Comparison of ENCODE assay signal across 31 cellular contexts in the genomic region with DNA sequence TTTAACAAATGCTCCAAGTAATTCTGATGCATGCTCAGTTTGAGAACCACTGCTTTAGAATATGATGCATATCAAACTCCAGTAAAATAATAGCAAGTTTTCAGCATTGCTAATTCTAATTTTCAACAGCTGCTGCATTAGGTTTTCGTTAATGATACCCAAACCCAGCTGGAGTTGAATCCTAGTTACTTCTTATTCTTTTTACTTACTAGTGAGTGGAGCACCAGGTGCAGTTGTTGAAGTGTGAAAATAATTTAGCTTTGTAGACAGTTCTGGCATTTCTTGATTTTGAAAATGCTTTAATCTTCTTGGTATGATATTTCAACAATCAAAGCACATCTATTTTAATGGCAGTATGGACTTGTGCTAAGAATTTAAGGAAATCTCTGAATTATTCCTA.
"Had no signal": no experiment of that assay in that cellular context is flagged by ENCODE, and none has a peak within 500 bp of the region (broad histone marks: within the 10 kb centered on the region; RNA-seq: fewer than 3 reads in every experiment).

No MANE protein-coding gene starts in this region.

- H3K4me3 ChIP-seq: ascending aorta, cardiac muscle cell, colonic mucosa, MG63, SJCRH30, SK-N-MC had no signal

- H3K4me3 Mint-ChIP-seq: activated CD4-positive, alpha-beta T cell treated with anti-CD3 and anti-CD28 coated beads for 36 hours; activated CD4-positive, alpha-beta T cell treated with anti-CD3 and anti-CD28 coated beads, Interleukin-2, amount 10 ng/mL, durations not matched to agents 7 days and 5 days; activated CD8-positive, alpha-beta T cell treated with anti-CD3 and anti-CD28 coated beads, Interleukin-2, amount 10 ng/mL, durations not matched to agents 7 days and 5 days; activated naive CD4-positive, alpha-beta T cell treated with anti-CD3 and anti-CD28 coated beads, Interleukin-2, amount 50 U/mL, for 24 hours; activated naive CD8-positive, alpha-beta T cell treated with anti-CD3 and anti-CD28 coated beads, Interleukin-2, amount 10 ng/mL, durations not matched to agents 7 days and 5 days; activated T-cell treated with anti-CD3 and anti-CD28 coated beads, Interleukin-2, amount 50 U/mL, for 24 hours; central memory CD8-positive, alpha-beta T cell; T-helper 1 cell treated with Interleukin-12 subunit alpha and Interleukin-12 subunit beta and Interleukin-4 antibody, amounts not matched to agents 30 μg/mL and 1 μg/mL, for 36 hours; T-helper 2 cell treated with Interferon-gamma antibody and Interleukin-4, amounts not matched to agents 5 μg/mL and 100 μg/mL, for 36 hours; WTC11 had no signal

- H3K27ac ChIP-seq: ascending aorta, cardiac muscle cell, colonic mucosa, SJCRH30, SK-N-MC had no signal

- H3K9me3 ChIP-seq: colonic mucosa, MG63 had no signal

- H3K36me3 ChIP-seq: ascending aorta, cardiac muscle cell, colonic mucosa, MG63, SJCRH30 had no signal

- H3K27ac Mint-ChIP-seq: activated CD4-positive, alpha-beta T cell treated with anti-CD3 and anti-CD28 coated beads for 36 hours; activated CD4-positive, alpha-beta T cell treated with anti-CD3 and anti-CD28 coated beads, Interleukin-2, amount 10 ng/mL, durations not matched to agents 7 days and 5 days; activated CD8-positive, alpha-beta T cell treated with anti-CD3 and anti-CD28 coated beads, Interleukin-2, amount 10 ng/mL, durations not matched to agents 7 days and 5 days; activated naive CD4-positive, alpha-beta T cell treated with anti-CD3 and anti-CD28 coated beads, Interleukin-2, amount 50 U/mL, for 24 hours; activated naive CD8-positive, alpha-beta T cell treated with anti-CD3 and anti-CD28 coated beads, Interleukin-2, amount 10 ng/mL, durations not matched to agents 7 days and 5 days; activated T-cell treated with anti-CD3 and anti-CD28 coated beads, Interleukin-2, amount 50 U/mL, for 24 hours; activated T-helper 2 cell treated with anti-CD3 and anti-CD28 coated beads, Interferon-gamma antibody, Interleukin-2, Interleukin-4, amounts not matched to agents 10 μg/mL and 5 μg/mL and 100 μg/mL, durations not matched to agents 14 hours and 24 hours and 36 hours; T-helper 1 cell treated with Interleukin-12 subunit alpha and Interleukin-12 subunit beta and Interleukin-4 antibody, amounts not matched to agents 30 μg/mL and 1 μg/mL, for 36 hours; T-helper 2 cell treated with Interferon-gamma antibody and Interleukin-4, amounts not matched to agents 5 μg/mL and 100 μg/mL, for 36 hours; WTC11 had no signal

- H3K27me3 Mint-ChIP-seq: activated CD4-positive, alpha-beta T cell treated with anti-CD3 and anti-CD28 coated beads for 36 hours; activated CD4-positive, alpha-beta T cell treated with anti-CD3 and anti-CD28 coated beads, Interleukin-2, amount 10 ng/mL, durations not matched to agents 7 days and 5 days; activated naive CD4-positive, alpha-beta T cell treated with anti-CD3 and anti-CD28 coated beads, Interleukin-2, amount 50 U/mL, for 24 hours; activated naive CD8-positive, alpha-beta T cell treated with anti-CD3 and anti-CD28 coated beads, Interleukin-2, amount 10 ng/mL, durations not matched to agents 7 days and 5 days; activated T-cell treated with anti-CD3 and anti-CD28 coated beads, Interleukin-2, amount 50 U/mL, for 24 hours; central memory CD8-positive, alpha-beta T cell had no signal

- DNase-seq: activated CD4-positive, alpha-beta T cell treated with anti-CD3 and anti-CD28 coated beads for 36 hours; activated CD4-positive, alpha-beta T cell treated with anti-CD3 and anti-CD28 coated beads, Interleukin-2, amount 10 ng/mL, durations not matched to agents 7 days and 5 days; activated CD4-positive, alpha-beta T cell treated with anti-CD3 and anti-CD28 coated beads, Interleukin-2, amount 50 U/mL, for 48 hours; activated CD8-positive, alpha-beta T cell treated with anti-CD3 and anti-CD28 coated beads, Interleukin-2, amount 10 ng/mL, durations not matched to agents 7 days and 5 days; activated gamma-delta T cell; activated naive CD4-positive, alpha-beta T cell treated with Interleukin-2 at 50 U/mL for 16 hours; activated naive CD8-positive, alpha-beta T cell treated with anti-CD3 and anti-CD28 coated beads, Interleukin-2, amount 10 ng/mL, durations not matched to agents 7 days and 5 days; activated T-cell treated with anti-CD3 and anti-CD28 coated beads, Interleukin-2, amount 50 U/mL, for 24 hours; amygdala; colonic mucosa; MG63; NCI-H1092; NCI-H1436 treated with DMSO at 0.1 percent for 48 hours; NCI-H1694 treated with DMSO at 0.1 percent for 48 hours; NCI-H2029 treated with DMSO at 0.1 percent for 48 hours; NCI-H2107; NCI-H510A; NCI-H526; NCI-H748 treated with DMSO at 0.1 percent for 48 hours; NK-92 treated with Interleukin-12 subunit alpha and Interleukin-12 subunit beta, amount 100 ng/mL, for 24 hours; SHP77; SJCRH30 had no signal

- H3K4me1 ChIP-seq: ascending aorta, colonic mucosa, SJCRH30 had no signal

- H3K4me1 Mint-ChIP-seq: activated naive CD8-positive, alpha-beta T cell treated with anti-CD3 and anti-CD28 coated beads, Interleukin-2, amount 10 ng/mL, durations not matched to agents 7 days and 5 days had no signal
